Comparison of ENCODE assay signal across 9 cellular contexts in the genomic region with DNA sequence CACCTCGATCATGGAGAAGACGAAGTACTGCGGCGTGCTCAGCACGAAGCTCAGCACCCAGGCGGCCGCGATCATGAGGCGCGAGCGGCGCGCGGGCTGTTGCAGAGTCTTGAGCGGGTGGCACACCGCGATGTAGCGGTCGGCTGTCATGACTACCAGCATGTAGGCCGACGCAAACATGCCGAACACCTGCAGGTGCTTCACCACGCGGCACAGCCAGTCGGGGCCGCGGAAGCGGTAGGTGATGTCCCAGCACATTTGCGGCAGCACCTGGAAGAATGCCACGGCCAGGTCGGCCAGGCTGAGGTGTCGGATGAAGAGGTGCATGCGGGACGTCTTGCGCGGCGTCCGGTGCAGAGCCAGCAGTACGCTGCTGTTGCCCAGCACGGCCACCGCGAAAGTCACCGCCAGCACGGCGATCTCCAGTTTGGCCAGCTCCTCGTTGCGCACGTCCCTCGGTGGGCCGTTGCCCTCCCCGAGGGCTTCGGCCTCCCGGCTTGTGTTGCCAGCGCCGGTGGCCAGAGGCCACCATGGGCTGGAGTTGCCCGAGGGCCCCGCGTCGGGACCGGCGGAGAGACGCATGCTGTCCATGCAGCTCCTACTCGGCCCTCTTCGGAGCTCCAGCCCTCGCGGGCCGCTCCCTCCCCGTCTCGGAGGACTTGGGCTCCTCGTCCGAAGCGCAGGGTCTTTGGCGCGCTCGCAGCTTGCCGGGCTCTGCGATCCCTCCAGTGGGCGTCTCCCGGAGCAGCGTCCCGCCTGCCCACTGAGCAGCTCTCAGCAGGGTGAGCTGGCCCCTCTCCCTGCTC. TPM values are rescaled to one million over a fixed set of nuclear protein-coding genes. Genes with fewer than 3 reads are reported as not detected.
DNase-seq lines count a peak whose midpoint lies in the region; ATAC-seq, FAIRE-seq and TF ChIP-seq lines count a peak whose summit lies in the region.
"Had no signal": no experiment of that assay in that cellular context is flagged by ENCODE, and none has a peak within 500 bp of the region (broad histone marks: within the 10 kb centered on the region; RNA-seq: fewer than 3 reads in every experiment).

No MANE protein-coding gene starts in this region.

- peak; percentile 14 for DNase-seq in Jurkat, Clone E6-1 (ENCODE audit: low read depth, low spot score)
- no peak for DNase-seq in endothelial cell of umbilical vein (ENCODE audit: low read depth, low spot score)
- DNase-seq in nucleus accumbens (lab: John Stamatoyannopoulos, UW), result no peak
- no peak for DNase-seq in NCI-H2081 treated with DMSO at 0.1 percent for 48 hours (lab: John Stamatoyannopoulos, UW)
- no peak for DNase-seq in NCI-H1048 (lab: John Stamatoyannopoulos, UW)

- H3K27me3 ChIP-seq in endothelial cell of umbilical vein (ENCODE audit: control insufficient read depth in 2 of 2, insufficient read depth in 2 of 2, low read length in 2 of 2) (peaks cover 32 to 69% of the 10 kb centered on the region in 2 experiments), mucosa of stomach (ENCODE audit: control insufficient read depth, insufficient read depth, low read length) (peaks cover 61% of the 10 kb centered on the region)

- H3K9me3 ChIP-seq in endothelial cell of umbilical vein (replicated peaks; ENCODE audit: control insufficient read depth, insufficient read depth, low read length), result no peaks in the 10 kb centered on the region
- no peaks in the 10 kb centered on the region for H3K9me3 ChIP-seq in mucosa of stomach (ENCODE audit: control insufficient read depth, low read length)

- H3K9me1 ChIP-seq in endothelial cell of umbilical vein (replicated peaks; ENCODE audit: control insufficient read depth, extremely low read depth, insufficient read depth, low read length), result no peaks in the 10 kb centered on the region

- H2AFZ ChIP-seq in endothelial cell of umbilical vein (ENCODE audit: low read depth, low read length), result peak overlapping the region; percentile 14

- dilution Hi-C loops in endothelial cell of umbilical vein (cut with MboI; ENCODE audit: extremely low pct_ligation_motif_present, low sequenced_read_pairs), result no loop called here

- H3K27ac ChIP-seq in 22Rv1 (peak overlapping the region; percentile 65), endothelial cell of umbilical vein (ENCODE audit: insufficient read depth, low read depth, low read length) (no peak overlapping the region)

- ATAC-seq in HG03039 (IDR thresholded peaks at IDR 0.05; ENCODE audit: unreplicated experiment), result no peak

- TF ChIP-seq CTCF in 22Rv1 (IDR thresholded peaks at IDR 0.05) (no peak), endothelial cell of umbilical vein (IDR thresholded peaks at IDR 0.05; ENCODE audit: extremely low read depth in 1 of 2, insufficient read depth in 1 of 2, low read depth in 1 of 2, low read length in 2 of 2) (no peak)

- no TSS peak for BruUV-seq in endothelial cell of umbilical vein (replicated peaks; lab: Mats Ljungman, UMichigan)

- FAIRE-seq in endothelial cell of umbilical vein (lab: Jason Lieb, UNC), result no peak
- FAIRE-seq: bronchial epithelial cell had no signal

- H3K4me1 ChIP-seq in endothelial cell of umbilical vein (ENCODE audit: control insufficient read depth, extremely low read depth, insufficient read depth, low read length), result no peaks in the 10 kb centered on the region
- H3K4me1 ChIP-seq in mucosa of stomach (ENCODE audit: control insufficient read depth, insufficient read depth, low read length), result peaks cover 22% of the 10 kb centered on the region

- H3K36me3 ChIP-seq in endothelial cell of umbilical vein (ENCODE audit: control insufficient read depth in 2 of 2, extremely low read depth in 1 of 2, insufficient read depth in 2 of 2, low read length in 2 of 2), result no peaks in the 10 kb centered on the region
- H3K36me3 ChIP-seq in mucosa of stomach (ENCODE audit: control insufficient read depth, insufficient read depth, low read length), result no peaks in the 10 kb centered on the region

- POLR2A ChIA-PET in endothelial cell of umbilical vein (lab: Charles Lee), result no interaction called here

- H3K4me3 ChIP-seq in Jurkat, Clone E6-1 (ENCODE audit: low read length), result no peak overlapping the region
- no peak overlapping the region for H3K4me3 ChIP-seq in endothelial cell of umbilical vein (replicated peaks in 1 of 3; ENCODE audit: insufficient read depth in 1 of 3, low read depth in 1 of 3, low read length in 3 of 3)
- peak overlapping the region; percentile 34 for H3K4me3 ChIP-seq in mucosa of stomach (ENCODE audit: low read length)

- no peaks in the 10 kb centered on the region for H4K20me1 ChIP-seq in endothelial cell of umbilical vein (replicated peaks; ENCODE audit: control insufficient read depth, extremely low read depth, insufficient read depth, low read length)

- CTCF ChIA-PET in endothelial cell of umbilical vein (lab: Charles Lee), result interaction anchor here (0.8 to 2.4 kb wide), 8 partner anchors 13 to 651 kb away, joined by 3 to 10 read pairs (median 8); no protein-coding TSS in a partner anchor

- peak overlapping the region; percentile 11 for H3K4me2 ChIP-seq in endothelial cell of umbilical vein (ENCODE audit: insufficient read depth, low read length)

- no peaks in the 10 kb centered on the region for H3K79me2 ChIP-seq in endothelial cell of umbilical vein (ENCODE audit: control insufficient read depth, insufficient read depth, low read length)

- TF ChIP-seq POLR2A in endothelial cell of umbilical vein (IDR thresholded peaks at IDR 0.05; ENCODE audit: low read depth, low read length), result no peak

- intact Hi-C loops in endothelial cell of umbilical vein (cut with micrococcal nuclease), result loop anchor here (5.0 kb wide), 1 partner anchor 272 kb away; no protein-coding TSS in a partner anchor

- H3K9ac ChIP-seq in endothelial cell of umbilical vein (replicated peaks; ENCODE audit: extremely low read depth, insufficient read depth, low read length) (no peak overlapping the region), mucosa of stomach (ENCODE audit: low read length) (peak overlapping the region; percentile 6)

TF ChIP-seq in endothelial cell of umbilical vein, 7 proteins besides CTCF, POLR2A, EP300 and RAD21:
- TF ChIP-seq MAX (IDR thresholded peaks at IDR 0.05; ENCODE audit: insufficient read depth, insufficient read length) (no peak), EZH2 (IDR thresholded peaks at IDR 0.05; ENCODE audit: borderline replicate concordance, low read depth, low read length, severe bottlenecking) (no peak), FOS (IDR thresholded peaks at IDR 0.05; ENCODE audit: borderline replicate concordance, insufficient read depth, low read length) (no peak), MYC (IDR thresholded peaks at IDR 0.05; ENCODE audit: low read depth, low read length) (no peak), POLR2AphosphoS5 (IDR thresholded peaks at IDR 0.05; ENCODE audit: insufficient read depth, low read depth, low read length) (no peak), GATA2 (IDR thresholded peaks at IDR 0.05; ENCODE audit: insufficient read depth, insufficient read length, low read depth, low read length) (no peak), JUN (IDR thresholded peaks at IDR 0.05; ENCODE audit: borderline replicate concordance, insufficient read depth, insufficient read length, low read depth) (no peak)

RNA-seq across cellular contexts. Expression of gene AVPR1A, which starts 0.5 kb away (rescaled TPM):
- not detected for polyA plus RNA-seq in Jurkat, Clone E6-1 (2012; ENCODE audit: insufficient read depth, insufficient read length)
- not detected in 2 replicates for total RNA-seq in endothelial cell of umbilical vein
- not detected in 2 replicates for polyA plus RNA-seq in endothelial cell of umbilical vein
- not detected in 2 replicates for polyA plus RNA-seq in endothelial cell of umbilical vein (2011; cell fraction: cytosol; rRNA removed)
- polyA plus RNA-seq in endothelial cell of umbilical vein (2011; cell fraction: nucleus; rRNA removed), result not detected in 2 replicates
- not detected in 2 replicates for polyA plus RNA-seq in endothelial cell of umbilical vein (2012)
- not detected in 2 replicates for polyA minus RNA-seq in endothelial cell of umbilical vein
- polyA minus RNA-seq in endothelial cell of umbilical vein (2011; cell fraction: cytosol; rRNA and poly(A)+ RNA removed), result not detected
- not detected in 2 replicates for polyA minus RNA-seq in endothelial cell of umbilical vein (2011; cell fraction: nucleus; rRNA and poly(A)+ RNA removed)
- total RNA-seq: bronchial epithelial cell had no signal
